ENCODE assay signal across 12 cellular contexts in the genomic region with DNA sequence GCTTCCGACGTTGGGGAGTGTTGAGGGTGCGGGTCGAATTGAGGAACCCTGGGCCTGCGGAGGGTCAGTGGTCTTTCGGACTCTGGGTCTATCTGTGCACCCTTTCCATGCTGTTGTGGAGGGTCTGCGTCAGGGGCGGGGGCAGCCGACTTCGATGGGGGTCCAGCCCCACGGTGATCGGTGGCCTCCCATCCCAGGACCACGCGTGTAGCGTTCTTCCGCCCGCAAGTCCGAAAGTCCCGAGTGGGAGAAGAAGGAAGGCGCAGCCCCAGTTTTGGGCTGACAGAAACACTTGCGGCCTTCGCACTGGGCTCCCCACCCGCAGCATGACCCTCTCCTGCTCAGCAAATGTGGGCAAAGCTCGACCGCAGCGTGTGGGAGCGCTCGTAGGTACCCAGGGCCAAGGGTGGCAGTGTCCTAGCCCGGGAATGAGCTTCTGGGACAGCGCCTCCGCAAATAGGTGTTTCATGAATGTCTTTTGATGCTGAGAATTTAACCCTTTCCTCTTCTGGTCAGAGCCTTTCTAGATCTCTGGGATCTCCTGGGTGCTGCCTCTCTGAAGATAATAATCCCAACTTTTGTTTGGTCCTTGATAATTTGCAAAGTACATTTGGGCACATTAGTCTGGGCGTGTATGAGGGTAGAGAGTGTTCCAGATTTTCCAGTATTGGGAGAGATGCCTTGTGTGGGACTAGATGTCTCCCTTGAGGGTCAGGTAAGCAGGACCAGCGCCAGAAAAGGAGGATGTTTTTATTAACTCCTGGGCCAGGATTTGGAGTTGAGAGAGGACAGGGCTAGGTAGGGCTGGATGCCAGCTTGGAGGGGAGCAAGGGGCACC. TPM values are rescaled to one million over a fixed set of nuclear protein-coding genes. Genes with fewer than 3 reads are reported as not detected.
DNase-seq lines count a peak whose midpoint lies in the region; ATAC-seq, FAIRE-seq and TF ChIP-seq lines count a peak whose summit lies in the region.
"Had no signal": no experiment of that assay in that cellular context is flagged by ENCODE, and none has a peak within 500 bp of the region (broad histone marks: within the 10 kb centered on the region; RNA-seq: fewer than 3 reads in every experiment).

No MANE protein-coding gene starts in this region.

- H2BK5ac ChIP-seq in trophoblast cell (ENCODE audit: low read depth, low read length, poor library complexity): no peak overlapping the region

- no peak overlapping the region for H3K4me3 ChIP-seq in SK-N-SH (ENCODE audit: low read depth in 2 of 2, low read length in 1 of 2)
- H3K4me3 ChIP-seq in SJCRH30: peak overlapping the region; percentile 56
- H3K4me3 ChIP-seq in endothelial cell of umbilical vein (replicated peaks in 1 of 3; ENCODE audit: insufficient read depth in 1 of 3, low read depth in 1 of 3, low read length in 3 of 3): no peak overlapping the region
- H3K4me3 ChIP-seq in trophoblast cell (ENCODE audit: low read depth, low read length): no peak overlapping the region

- no peak for TF ChIP-seq POLR2A in endothelial cell of umbilical vein (IDR thresholded peaks at IDR 0.05; ENCODE audit: low read depth, low read length)

- H3F3A ChIP-seq in SK-N-SH (replicated peaks; ENCODE audit: insufficient read depth): no peaks in the 10 kb centered on the region

- no peak overlapping the region for H3K14ac ChIP-seq in trophoblast cell (ENCODE audit: low read length)

- POLR2A ChIA-PET in SK-N-SH (lab: Yijun Ruan, JAX): no interaction called here
- POLR2A ChIA-PET in endothelial cell of umbilical vein (lab: Charles Lee): no interaction called here

- no peak overlapping the region for H3K27ac ChIP-seq in SK-N-SH (ENCODE audit: low read depth in 2 of 2, low read length in 1 of 2)
- no peak overlapping the region for H3K27ac ChIP-seq in SJCRH30
- no peak overlapping the region for H3K27ac ChIP-seq in endothelial cell of umbilical vein (ENCODE audit: insufficient read depth, low read depth, low read length)
- no peak overlapping the region for H3K27ac ChIP-seq in trophoblast cell (ENCODE audit: low read depth, low read length)

- dilution Hi-C loops in endothelial cell of umbilical vein (cut with MboI; ENCODE audit: extremely low pct_ligation_motif_present, low sequenced_read_pairs): no loop called here

- H4K12ac ChIP-seq in trophoblast cell (ENCODE audit: low read depth, low read length): no peak overlapping the region

- H4K20me1 ChIP-seq in SK-N-SH (ENCODE audit: insufficient read depth) (no peaks in the 10 kb centered on the region), endothelial cell of umbilical vein (replicated peaks; ENCODE audit: control insufficient read depth, extremely low read depth, insufficient read depth, low read length) (no peaks in the 10 kb centered on the region)

- no peak for FAIRE-seq in endothelial cell of umbilical vein (lab: Jason Lieb, UNC)

- no peak overlapping the region for H3K4ac ChIP-seq in trophoblast cell (ENCODE audit: low read depth, low read length)

- TF ChIP-seq CTCF in SK-N-SH (IDR thresholded peaks at IDR 0.05) (no peak), endothelial cell of umbilical vein (IDR thresholded peaks at IDR 0.05; ENCODE audit: extremely low read depth in 1 of 2, insufficient read depth in 1 of 2, low read depth in 1 of 2, low read length in 2 of 2) (no peak), GM13977 (IDR thresholded peaks at IDR 0.05; ENCODE audit: extremely low read depth, insufficient read depth, missing control alignments) (no peak)

- H3K9me3 ChIP-seq in SK-N-SH: no peaks in the 10 kb centered on the region
- H3K9me3 ChIP-seq in SJCRH30 (replicated peaks): no peaks in the 10 kb centered on the region
- no peaks in the 10 kb centered on the region for H3K9me3 ChIP-seq in endothelial cell of umbilical vein (replicated peaks; ENCODE audit: control insufficient read depth, insufficient read depth, low read length)
- peaks cover 3% of the 10 kb centered on the region for H3K9me3 ChIP-seq in trophoblast cell (ENCODE audit: insufficient read depth, low read depth, low read length)
- H3K9me3 ChIP-seq: HAP-1 had no signal

- H2AK5ac ChIP-seq in trophoblast cell (ENCODE audit: low read length): no peak overlapping the region

- H2BK120ac ChIP-seq in trophoblast cell (ENCODE audit: insufficient read depth, low read length, poor library complexity): no peak overlapping the region

- TF ChIP-seq EP300 in SK-N-SH (IDR thresholded peaks at IDR 0.05; ENCODE audit: borderline replicate concordance in 1 of 2, low read depth in 1 of 2, low read length in 1 of 2): no peak

- no peak overlapping the region for H3K18ac ChIP-seq in trophoblast cell (ENCODE audit: low read length)

- in situ Hi-C loops in GM13977 (cut with MboI; ENCODE audit: low pct_unique_long_range_greater_than_20kb, low sequenced_read_pairs, unreplicated experiment): no loop called here

- H3K4me2 ChIP-seq in SK-N-SH (peak overlapping the region; percentile 71; the same call in 1 of the 2 replicates), endothelial cell of umbilical vein (ENCODE audit: insufficient read depth, low read length) (no peak overlapping the region), trophoblast cell (ENCODE audit: low read length) (peak overlapping the region; percentile 50)

- H4K91ac ChIP-seq in trophoblast cell (ENCODE audit: low read depth, low read length): no peak overlapping the region

- H4K8ac ChIP-seq in trophoblast cell (ENCODE audit: low read depth, low read length): no peak overlapping the region

- intact Hi-C loops in endothelial cell of umbilical vein (cut with micrococcal nuclease): no loop called here

- DNase-seq in SK-N-SH (no peak), SJCRH30 (no peak), endothelial cell of umbilical vein (ENCODE audit: low read depth, low spot score) (no peak), trophoblast cell (no peak), COR-L47 (lab: John Stamatoyannopoulos, UW) (no peak), GM13977 (ENCODE audit: low spot score) (no peak), SIG-M5 treated with dmso at 0.1 percent for 504 hours (lab: John Stamatoyannopoulos, UW; ENCODE audit: unreplicated experiment) (no peak)
- DNase-seq: GF-D8 had no signal

- no peaks in the 10 kb centered on the region for H3K9me2 ChIP-seq in SK-N-SH

- WGBS in SK-N-SH (ENCODE audit: low lambda C conversion rate): 72% methylated on average over 19 of the region's 33 CpGs
- WGBS in trophoblast cell (ENCODE audit: extremely low coverage, insufficient coverage, insufficient read length): no CpG with 5 or more reads among the region's 33 CpGs

- H3K36me3 ChIP-seq in SK-N-SH (replicated peaks in 1 of 2; ENCODE audit: control insufficient read depth in 1 of 2, insufficient read depth in 2 of 2, low read length in 1 of 2) (no peaks in the 10 kb centered on the region), SJCRH30 (no peaks in the 10 kb centered on the region), endothelial cell of umbilical vein (ENCODE audit: control insufficient read depth in 2 of 2, extremely low read depth in 1 of 2, insufficient read depth in 2 of 2, low read length in 2 of 2) (peaks cover 0 to 3% of the 10 kb centered on the region in 2 experiments), trophoblast cell (ENCODE audit: control insufficient read depth in 1 of 2, insufficient read depth in 2 of 2, low read length in 2 of 2) (no peaks in the 10 kb centered on the region)
- H3K36me3 ChIP-seq: HAP-1 had no signal

- peaks cover 17 to 44% of the 10 kb centered on the region in 2 experiments; a peak in 2 of 4 replicates for H3K4me1 ChIP-seq in SK-N-SH (ENCODE audit: control insufficient read depth in 1 of 2, insufficient read depth in 2 of 2, low read depth in 1 of 2, low read length in 1 of 2)
- H3K4me1 ChIP-seq in SJCRH30: peaks cover 17% of the 10 kb centered on the region; the same call in 1 of the 2 replicates
- H3K4me1 ChIP-seq in endothelial cell of umbilical vein (ENCODE audit: control insufficient read depth, extremely low read depth, insufficient read depth, low read length): peaks cover 29% of the 10 kb centered on the region
- peaks cover 18 to 28% of the 10 kb centered on the region in 2 experiments for H3K4me1 ChIP-seq in trophoblast cell (ENCODE audit: control insufficient read depth in 1 of 2, insufficient read depth in 2 of 2, low read length in 2 of 2)

- H3K27me3 ChIP-seq in SK-N-SH (ENCODE audit: insufficient read depth): peaks cover 53% of the 10 kb centered on the region
- H3K27me3 ChIP-seq in SJCRH30: peaks cover 27% of the 10 kb centered on the region
- H3K27me3 ChIP-seq in endothelial cell of umbilical vein (ENCODE audit: control insufficient read depth in 2 of 2, insufficient read depth in 2 of 2, low read length in 2 of 2): peaks cover 14 to 21% of the 10 kb centered on the region in 2 experiments
- H3K27me3 ChIP-seq in trophoblast cell (ENCODE audit: insufficient read depth, low read length): peaks cover 77% of the 10 kb centered on the region

- no peaks in the 10 kb centered on the region for H3K79me1 ChIP-seq in trophoblast cell (ENCODE audit: low read length)

- no peak overlapping the region for H2BK12ac ChIP-seq in trophoblast cell (ENCODE audit: low read length)

- no peak overlapping the region for H2AFZ ChIP-seq in SK-N-SH (ENCODE audit: low read depth)
- H2AFZ ChIP-seq in endothelial cell of umbilical vein (ENCODE audit: low read depth, low read length): no peak overlapping the region
- H2AFZ ChIP-seq in trophoblast cell (ENCODE audit: insufficient read depth, low read length, poor library complexity): no peak overlapping the region

- H3K9me1 ChIP-seq in endothelial cell of umbilical vein (replicated peaks; ENCODE audit: control insufficient read depth, extremely low read depth, insufficient read depth, low read length): no peaks in the 10 kb centered on the region

- ATAC-seq in SK-N-SH treated with all-trans-retinoic acid at 6 μM for 48 hours: no peak
- ATAC-seq: activated naive CD4-positive, alpha-beta T cell treated with anti-CD3 and anti-CD28 coated beads, Interleukin-2, amount 50 U/mL, for 72 hours had no signal

- BruUV-seq in endothelial cell of umbilical vein (replicated peaks; lab: Mats Ljungman, UMichigan): no TSS peak

- H3K9ac ChIP-seq in SK-N-SH (no peak overlapping the region), endothelial cell of umbilical vein (replicated peaks; ENCODE audit: extremely low read depth, insufficient read depth, low read length) (no peak overlapping the region), trophoblast cell (ENCODE audit: low read length) (no peak overlapping the region)

- no peak for TF ChIP-seq RAD21 in SK-N-SH (IDR thresholded peaks at IDR 0.05; ENCODE audit: low read length)

- no peaks in the 10 kb centered on the region for H3K79me2 ChIP-seq in SK-N-SH (ENCODE audit: insufficient read depth)
- H3K79me2 ChIP-seq in endothelial cell of umbilical vein (ENCODE audit: control insufficient read depth, insufficient read depth, low read length): no peaks in the 10 kb centered on the region
- H3K79me2 ChIP-seq in trophoblast cell (ENCODE audit: control insufficient read depth, insufficient read depth, low read length, poor library complexity): no peaks in the 10 kb centered on the region

- CTCF ChIA-PET in SK-N-SH (lab: Yijun Ruan, JAX): interaction anchor here (1.0 to 33.6 kb wide), 6 partner anchors 14 to 261 kb away, joined by 3 to 675 read pairs (median 22); a partner anchor contains a TSS
- CTCF ChIA-PET in endothelial cell of umbilical vein (lab: Charles Lee): interaction anchor here (1.2 to 12.4 kb wide), 6 partner anchors 9 to 93 kb away, joined by 3 to 260 read pairs (median 110); no protein-coding TSS in a partner anchor

- no peak overlapping the region for H3K23ac ChIP-seq in trophoblast cell (ENCODE audit: low read length)

RNA-seq across cellular contexts. Expression of a gene that starts 2.3 kb away (rescaled TPM):
- polyA plus RNA-seq in SK-N-SH (2012; rRNA removed) (0.03 TPM in 2 replicates), endothelial cell of umbilical vein (25.5 and 57.8 TPM in 2 replicates)
- polyA plus RNA-seq in SK-N-SH (2012; cell fraction: cytosol; rRNA removed): 0.01 and 0.03 TPM in 2 replicates
- 0.13 and 0.14 TPM in 2 replicates for polyA plus RNA-seq in SK-N-SH (2012; cell fraction: nucleus; rRNA removed)
- 0.43 and 0.48 TPM in 2 replicates for total RNA-seq in SJCRH30 (2014; rRNA removed; shearing (Covaris generic))
- 55.2 and 75.8 TPM in 2 replicates for total RNA-seq in endothelial cell of umbilical vein
- 26.3 and 26.9 TPM in 2 replicates for polyA plus RNA-seq in endothelial cell of umbilical vein (2011; cell fraction: cytosol; rRNA removed)
- polyA plus RNA-seq in endothelial cell of umbilical vein (2011; cell fraction: nucleus; rRNA removed): 173 and 179 TPM in 2 replicates
- polyA plus RNA-seq in endothelial cell of umbilical vein (2012): 3.9 and 5.5 TPM in 2 replicates
- polyA minus RNA-seq in endothelial cell of umbilical vein: 41.3 and 85.8 TPM in 2 replicates
- 7.6 TPM for polyA minus RNA-seq in endothelial cell of umbilical vein (2011; cell fraction: cytosol; rRNA and poly(A)+ RNA removed)
- 142 and 155 TPM in 2 replicates for polyA minus RNA-seq in endothelial cell of umbilical vein (2011; cell fraction: nucleus; rRNA and poly(A)+ RNA removed)
- polyA plus RNA-seq in trophoblast cell (2013): 0.05 and 0.06 TPM in 2 replicates
- total RNA-seq: A172 had no signal

RNA-seq across cellular contexts. Expression of a gene that starts 26.4 kb away (rescaled TPM):
- polyA plus RNA-seq in SK-N-SH (2012; rRNA removed) (9.3 and 12.3 TPM in 2 replicates), endothelial cell of umbilical vein (18.9 and 25.7 TPM in 2 replicates)
- polyA plus RNA-seq in SK-N-SH (2012; cell fraction: cytosol; rRNA removed): 4.5 and 6.0 TPM in 2 replicates
- 8.1 and 10.9 TPM in 2 replicates for polyA plus RNA-seq in SK-N-SH (2012; cell fraction: nucleus; rRNA removed)
- 1.0 and 2.5 TPM in 2 replicates for total RNA-seq in SJCRH30 (2014; rRNA removed; shearing (Covaris generic))
- total RNA-seq in endothelial cell of umbilical vein: 4.6 and 5.6 TPM in 2 replicates
- polyA plus RNA-seq in endothelial cell of umbilical vein (2011; cell fraction: cytosol; rRNA removed): 13.1 and 22.6 TPM in 2 replicates
- 25.1 and 29.0 TPM in 2 replicates for polyA plus RNA-seq in endothelial cell of umbilical vein (2011; cell fraction: nucleus; rRNA removed)
- polyA plus RNA-seq in endothelial cell of umbilical vein (2012): 3.2 and 4.3 TPM in 2 replicates
- polyA minus RNA-seq in endothelial cell of umbilical vein: 10.6 and 13.9 TPM in 2 replicates
- 31.1 TPM for polyA minus RNA-seq in endothelial cell of umbilical vein (2011; cell fraction: cytosol; rRNA and poly(A)+ RNA removed)
- polyA minus RNA-seq in endothelial cell of umbilical vein (2011; cell fraction: nucleus; rRNA and poly(A)+ RNA removed): 22.0 and 32.1 TPM in 2 replicates
- polyA plus RNA-seq in trophoblast cell (2013): 48.6 and 53.4 TPM in 2 replicates

RNA-seq across cellular contexts. Expression of a gene that starts 32.6 kb away (rescaled TPM):
- polyA plus RNA-seq in SK-N-SH (2012; rRNA removed) (13.5 and 14.1 TPM in 2 replicates), endothelial cell of umbilical vein (29.3 and 34.1 TPM in 2 replicates)
- polyA plus RNA-seq in SK-N-SH (2012; cell fraction: cytosol; rRNA removed): 4.9 and 8.1 TPM in 2 replicates
- polyA plus RNA-seq in SK-N-SH (2012; cell fraction: nucleus; rRNA removed): 20.3 TPM in 2 replicates
- 16.6 and 17.3 TPM in 2 replicates for total RNA-seq in SJCRH30 (2014; rRNA removed; shearing (Covaris generic))
- total RNA-seq in endothelial cell of umbilical vein: 32.8 and 33.3 TPM in 2 replicates
- 19.1 and 21.5 TPM in 2 replicates for polyA plus RNA-seq in endothelial cell of umbilical vein (2011; cell fraction: cytosol; rRNA removed)
- 24.1 and 25.4 TPM in 2 replicates for polyA plus RNA-seq in endothelial cell of umbilical vein (2011; cell fraction: nucleus; rRNA removed)
- polyA plus RNA-seq in endothelial cell of umbilical vein (2012): 22.5 and 22.6 TPM in 2 replicates
- polyA minus RNA-seq in endothelial cell of umbilical vein: 50.3 and 70.1 TPM in 2 replicates
- polyA minus RNA-seq in endothelial cell of umbilical vein (2011; cell fraction: cytosol; rRNA and poly(A)+ RNA removed): 41.5 TPM
- 20.5 and 25.5 TPM in 2 replicates for polyA minus RNA-seq in endothelial cell of umbilical vein (2011; cell fraction: nucleus; rRNA and poly(A)+ RNA removed)
- 14.3 and 14.7 TPM in 2 replicates for polyA plus RNA-seq in trophoblast cell (2013)

RNA-seq across cellular contexts. Expression of a gene that starts 52.8 kb away (rescaled TPM):
- polyA plus RNA-seq in SK-N-SH (2012; rRNA removed) (0.49 and 0.62 TPM in 2 replicates), endothelial cell of umbilical vein (0.15 and 0.19 TPM in 2 replicates)
- polyA plus RNA-seq in SK-N-SH (2012; cell fraction: cytosol; rRNA removed): 0.55 TPM in 2 replicates
- 0.73 and 1.6 TPM in 2 replicates for polyA plus RNA-seq in SK-N-SH (2012; cell fraction: nucleus; rRNA removed)
- total RNA-seq in SJCRH30 (2014; rRNA removed; shearing (Covaris generic)): 0.61 and 0.84 TPM in 2 replicates
- 0.18 and 0.20 TPM in 2 replicates for total RNA-seq in endothelial cell of umbilical vein
- 0.04 and 0.08 TPM in 2 replicates for polyA plus RNA-seq in endothelial cell of umbilical vein (2011; cell fraction: cytosol; rRNA removed)
- 1.1 TPM in 2 replicates for polyA plus RNA-seq in endothelial cell of umbilical vein (2011; cell fraction: nucleus; rRNA removed)
- polyA plus RNA-seq in endothelial cell of umbilical vein (2012): 0.23 and 0.35 TPM in 2 replicates
- 0.15 TPM in 1 of 2 replicates, not detected in the other for polyA minus RNA-seq in endothelial cell of umbilical vein
- 29.2 TPM for polyA minus RNA-seq in endothelial cell of umbilical vein (2011; cell fraction: cytosol; rRNA and poly(A)+ RNA removed)
- polyA minus RNA-seq in endothelial cell of umbilical vein (2011; cell fraction: nucleus; rRNA and poly(A)+ RNA removed): 0.38 and 0.96 TPM in 2 replicates
- 2.3 and 2.7 TPM in 2 replicates for polyA plus RNA-seq in trophoblast cell (2013)

Comparison
In these comparisons a context has a peak if more than half of its experiments do, and no peak if none do; other contexts are left out.
1. RNA of a gene that starts 2.3 kb away (total RNA-seq): 55.2 to 75.8 TPM in endothelial cell of umbilical vein; 0.43 to 0.48 TPM in SJCRH30; every median in the first group is over 10 times any median in the second.